28 cellular contexts compared by ENCODE assay signal in genomic region chr14:23042162-23042965, GRCh38. TPM values are rescaled to one million over a fixed set of nuclear protein-coding genes. Genes with fewer than 3 reads are reported as not detected.
"Had no signal": no experiment of that assay in that cellular context is flagged by ENCODE, and none has a peak within 500 bp of the region (broad histone marks: within the 10 kb centered on the region; RNA-seq: fewer than 3 reads in every experiment).

PSMB11 (plus strand) TSS chr14:23042212; CDS start chr14:23042226, 14 bp downstream.

- H3K4me1 Mint-ChIP-seq: activated CD4-positive, alpha-beta T cell treated with anti-CD3 and anti-CD28 coated beads, Interleukin-2, amount 10 ng/mL, durations not matched to agents 7 days and 5 days; activated CD8-positive, alpha-beta memory T cell treated with anti-CD3 and anti-CD28 coated beads, Interleukin-2, amount 10 ng/mL, durations not matched to agents 7 days and 5 days; T-cell had no signal

- H3K27ac Mint-ChIP-seq: activated CD4-positive, alpha-beta T cell treated with anti-CD3 and anti-CD28 coated beads, Interleukin-2, amount 10 ng/mL, durations not matched to agents 7 days and 5 days; activated CD8-positive, alpha-beta memory T cell treated with anti-CD3 and anti-CD28 coated beads, Interleukin-2, amount 10 ng/mL, durations not matched to agents 7 days and 5 days; activated CD8-positive, alpha-beta T cell treated with anti-CD3 and anti-CD28 coated beads for 36 hours; activated naive CD4-positive, alpha-beta T cell treated with anti-CD3 and anti-CD28 coated beads, Interleukin-2, amount 50 U/mL, for 72 hours; activated T-helper 1 cell treated with anti-CD3 and anti-CD28 coated beads, Interleukin-12 subunit alpha, Interleukin-12 subunit beta, Interleukin-2, Interleukin-4 antibody, amounts not matched to agents 30 ng/mL and 10 ng/mL and 1 ng/mL, durations not matched to agents 14 hours and 24 hours and 36 hours; T-cell; T-helper 2 cell treated with Interferon-gamma antibody and Interleukin-4, amounts not matched to agents 5 μg/mL and 100 μg/mL, for 36 hours had no signal

- H3K4me3 ChIP-seq: adrenal gland, coronary artery, gastroesophageal sphincter, psoas muscle, transverse colon, uterus had no signal

- H3K36me3 ChIP-seq: adrenal gland, gastroesophageal sphincter, transverse colon, uterus had no signal

- H3K9me3 ChIP-seq: adrenal gland, gastroesophageal sphincter, psoas muscle, transverse colon, uterus had no signal

- H3K27me3 Mint-ChIP-seq: activated CD4-positive, alpha-beta T cell treated with anti-CD3 and anti-CD28 coated beads, Interleukin-2, amount 10 ng/mL, durations not matched to agents 7 days and 5 days; activated CD8-positive, alpha-beta T cell treated with anti-CD3 and anti-CD28 coated beads for 36 hours; T-cell had no signal

- DNase-seq: activated CD4-positive, alpha-beta T cell treated with anti-CD3 and anti-CD28 coated beads, Interleukin-2, amount 10 ng/mL, durations not matched to agents 7 days and 5 days; activated CD4-positive, CD25-positive, alpha-beta regulatory T cell treated with anti-CD3 and anti-CD28 coated beads, Interleukin-2, amount 50 U/mL, for 72 hours; activated CD8-positive, alpha-beta memory T cell treated with anti-CD3 and anti-CD28 coated beads, Interleukin-2, amount 10 ng/mL, durations not matched to agents 7 days and 5 days; activated CD8-positive, alpha-beta T cell treated with anti-CD3 and anti-CD28 coated beads for 36 hours; activated gamma-delta T cell; cerebellar nuclear complex; head of caudate nucleus; hypothalamus; left ventricle myocardium superior; psoas muscle; right cardiac atrium; stimulated activated CD4-positive, alpha-beta T cell treated with anti-CD3 and anti-CD28 coated beads, Interleukin-12 subunit alpha, Interleukin-12 subunit beta, amount 100 ng/mL, for 4 hours; stimulated activated CD4-positive, alpha-beta T cell treated with anti-CD3 and anti-CD28 coated beads, Interleukin-4, amount 100 ng/mL, for 4 hours; T-cell; transverse colon; uterus had no signal

- ATAC-seq: activated CD8-positive, alpha-beta memory T cell treated with anti-CD3 and anti-CD28 coated beads, Interleukin-2, amount 10 ng/mL, durations not matched to agents 7 days and 5 days; activated CD8-positive, alpha-beta T cell treated with anti-CD3 and anti-CD28 coated beads for 36 hours; activated naive CD4-positive, alpha-beta T cell treated with anti-CD3 and anti-CD28 coated beads, Interleukin-2, amount 50 U/mL, for 72 hours; gastroesophageal sphincter; left ventricle myocardium superior; psoas muscle; right cardiac atrium; T-cell had no signal

- H3K27me3 ChIP-seq: adrenal gland, transverse colon, uterus had no signal

- H3K4me1 ChIP-seq: psoas muscle, transverse colon, uterus had no signal

- H3K4me3 Mint-ChIP-seq: activated CD4-positive, alpha-beta T cell treated with anti-CD3 and anti-CD28 coated beads, Interleukin-2, amount 10 ng/mL, durations not matched to agents 7 days and 5 days; activated CD8-positive, alpha-beta memory T cell treated with anti-CD3 and anti-CD28 coated beads, Interleukin-2, amount 10 ng/mL, durations not matched to agents 7 days and 5 days; activated CD8-positive, alpha-beta T cell treated with anti-CD3 and anti-CD28 coated beads for 36 hours; activated T-helper 1 cell treated with anti-CD3 and anti-CD28 coated beads, Interleukin-12 subunit alpha, Interleukin-12 subunit beta, Interleukin-2, Interleukin-4 antibody, amounts not matched to agents 30 ng/mL and 10 ng/mL and 1 ng/mL, durations not matched to agents 14 hours and 24 hours and 36 hours; T-cell; T-helper 2 cell treated with Interferon-gamma antibody and Interleukin-4, amounts not matched to agents 5 μg/mL and 100 μg/mL, for 36 hours had no signal

- H3K36me3 Mint-ChIP-seq: activated CD8-positive, alpha-beta memory T cell treated with anti-CD3 and anti-CD28 coated beads, Interleukin-2, amount 10 ng/mL, durations not matched to agents 7 days and 5 days; activated naive CD4-positive, alpha-beta T cell treated with anti-CD3 and anti-CD28 coated beads, Interleukin-2, amount 50 U/mL, for 72 hours; T-cell had no signal

- H3K27ac ChIP-seq: adrenal gland, coronary artery, gastroesophageal sphincter, psoas muscle, transverse colon, uterus, VCaP had no signal

- H3K9me3 Mint-ChIP-seq: activated CD4-positive, alpha-beta T cell treated with anti-CD3 and anti-CD28 coated beads, Interleukin-2, amount 10 ng/mL, durations not matched to agents 7 days and 5 days; activated CD8-positive, alpha-beta T cell treated with anti-CD3 and anti-CD28 coated beads for 36 hours; activated naive CD4-positive, alpha-beta T cell treated with anti-CD3 and anti-CD28 coated beads, Interleukin-2, amount 50 U/mL, for 72 hours; activated T-helper 1 cell treated with anti-CD3 and anti-CD28 coated beads, Interleukin-12 subunit alpha, Interleukin-12 subunit beta, Interleukin-2, Interleukin-4 antibody, amounts not matched to agents 30 ng/mL and 10 ng/mL and 1 ng/mL, durations not matched to agents 14 hours and 24 hours and 36 hours; T-cell; T-helper 2 cell treated with Interferon-gamma antibody and Interleukin-4, amounts not matched to agents 5 μg/mL and 100 μg/mL, for 36 hours had no signal

RNA-seq across cellular contexts. Expression of gene PSMB11, which starts in this region (rescaled TPM):
- total RNA-seq: activated CD8-positive, alpha-beta memory T cell treated with anti-CD3 and anti-CD28 coated beads, Interleukin-2, amount 10 ng/mL, durations not matched to agents 7 days and 5 days; activated CD8-positive, alpha-beta T cell treated with anti-CD3 and anti-CD28 coated beads for 36 hours; activated naive CD4-positive, alpha-beta T cell treated with anti-CD3 and anti-CD28 coated beads, Interleukin-2, amount 50 U/mL, for 72 hours; activated T-helper 1 cell treated with anti-CD3 and anti-CD28 coated beads, Interleukin-12 subunit alpha, Interleukin-12 subunit beta, Interleukin-2, Interleukin-4 antibody, amounts not matched to agents 30 ng/mL and 10 ng/mL and 1 ng/mL, durations not matched to agents 14 hours and 24 hours and 36 hours; adrenal gland; left ventricle myocardium superior; myocyte; osteocyte; psoas muscle; right cardiac atrium; skeletal muscle tissue; temporal lobe; transverse colon; uterus had no signal
- polyA plus RNA-seq: adrenal gland, neural cell, right cardiac atrium had no signal
